In the genomic region with DNA sequence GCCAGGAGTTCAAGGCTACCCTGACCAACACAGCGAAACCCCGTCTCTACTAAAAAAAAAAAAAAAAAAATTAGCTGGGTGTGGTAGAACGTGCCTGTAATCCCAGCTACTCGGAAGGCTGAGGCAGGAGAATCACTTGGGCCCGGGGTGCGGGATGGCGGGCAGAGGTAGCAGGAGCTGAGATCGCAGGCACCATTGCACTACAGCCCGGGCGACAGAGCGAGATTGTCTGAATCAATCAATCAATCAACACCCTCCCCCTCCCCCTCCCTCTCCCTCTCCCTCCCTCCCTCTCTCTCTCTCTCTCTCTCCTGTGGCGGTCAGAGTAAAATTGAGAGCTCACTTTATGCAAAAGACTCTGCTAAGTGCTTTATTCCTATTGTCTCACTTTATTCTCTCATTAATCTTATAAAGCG, we compare ENCODE assay signal across 8 cellular contexts. TPM values are rescaled to one million over a fixed set of nuclear protein-coding genes. Genes with fewer than 3 reads are reported as not detected.
DNase-seq lines count a peak whose midpoint lies in the region; ATAC-seq and TF ChIP-seq lines count a peak whose summit lies in the region.

No MANE protein-coding gene starts in this region.

- H3K9me3 ChIP-seq in adipocyte (ENCODE audit: control insufficient read depth, low read length) (no peaks in the 10 kb centered on the region), liver (ENCODE audit: control insufficient read depth in 4 of 4, low read length in 3 of 4) (no peaks in the 10 kb centered on the region), tibial nerve (no peaks in the 10 kb centered on the region)

- peak overlapping the region; percentile 96 for H3K4me3 Mint-ChIP-seq in activated T-cell treated with anti-CD3 and anti-CD28 coated beads, Interleukin-2, amount 50 U/mL, for 4 hours

- DNase-seq in activated T-cell treated with anti-CD3 and anti-CD28 coated beads, Interleukin-2, amount 50 U/mL, for 4 hours, result no peak
- DNase-seq in activated T-cell treated with anti-CD3 and anti-CD28 coated beads for 4 hours, result no peak
- DNase-seq in adipocyte (ENCODE audit: low read depth), result peak; percentile 29
- DNase-seq in tibial nerve (ENCODE audit: low spot score in 2 of 2), result no peak
- DNase-seq in NCI-H748 treated with DMSO at 0.1 percent for 48 hours (lab: John Stamatoyannopoulos, UW), result no peak
- no peak for DNase-seq in DMS153 (lab: John Stamatoyannopoulos, UW)

- H3K27ac ChIP-seq in liver (ENCODE audit: low read depth in 1 of 2, low read length in 2 of 2) (no peak overlapping the region), tibial nerve (peak overlapping the region in 2 of 4 donors; percentile 82 to 93)

- no peaks in the 10 kb centered on the region for H3K36me3 ChIP-seq in adipocyte (ENCODE audit: control insufficient read depth, insufficient read depth, low read length, severe bottlenecking)
- H3K36me3 ChIP-seq in liver (ENCODE audit: control insufficient read depth in 4 of 4, insufficient read depth in 3 of 4, low read depth in 1 of 4, low read length in 3 of 4), result no peaks in the 10 kb centered on the region
- no peaks in the 10 kb centered on the region for H3K36me3 ChIP-seq in tibial nerve

- no peak for TF ChIP-seq RAD21 in liver (IDR thresholded peaks at IDR 0.05)

- no peaks in the 10 kb centered on the region for H3K9me3 Mint-ChIP-seq in activated T-cell treated with anti-CD3 and anti-CD28 coated beads, Interleukin-2, amount 50 U/mL, for 4 hours

- H3K27me3 Mint-ChIP-seq in activated T-cell treated with anti-CD3 and anti-CD28 coated beads, Interleukin-2, amount 50 U/mL, for 4 hours (ENCODE audit: low read depth), result peaks cover 3% of the 10 kb centered on the region

- peaks cover 18% of the 10 kb centered on the region for H3K4me1 Mint-ChIP-seq in activated T-cell treated with anti-CD3 and anti-CD28 coated beads, Interleukin-2, amount 50 U/mL, for 4 hours (ENCODE audit: low read depth)

- no peak for TF ChIP-seq POLR2A in tibial nerve (IDR thresholded peaks at IDR 0.05)

- TF ChIP-seq CTCF in liver (IDR thresholded peaks at IDR 0.05; ENCODE audit: low read depth, low read length, missing input control), result no peak
- no peak for TF ChIP-seq CTCF in tibial nerve (IDR thresholded peaks at IDR 0.05)

- ATAC-seq in activated T-cell treated with anti-CD3 and anti-CD28 coated beads, Interleukin-2, amount 50 U/mL, for 4 hours, result no peak
- ATAC-seq in HG03342 (IDR thresholded peaks at IDR 0.05; ENCODE audit: unreplicated experiment), result no peak

- peaks cover 10% of the 10 kb centered on the region for H3K27me3 ChIP-seq in adipocyte (replicated peaks; ENCODE audit: control insufficient read depth, insufficient read depth, low read length)
- no peaks in the 10 kb centered on the region for H3K27me3 ChIP-seq in liver (ENCODE audit: control insufficient read depth in 4 of 4, insufficient read depth in 4 of 4, low read length in 3 of 4)
- H3K27me3 ChIP-seq in tibial nerve, result no peaks in the 10 kb centered on the region

- TF ChIP-seq EP300 in tibial nerve (IDR thresholded peaks at IDR 0.05), result no peak

- H3K4me1 ChIP-seq in adipocyte (ENCODE audit: control insufficient read depth, insufficient read depth, low read length) (peaks cover 10% of the 10 kb centered on the region), liver (ENCODE audit: control insufficient read depth in 4 of 4, insufficient read depth in 4 of 4, low read length in 3 of 4) (peaks cover 3 to 9% (median 8%) of the 10 kb centered on the region in 4 donors), tibial nerve (peaks cover 0 to 22% (median 6%) of the 10 kb centered on the region in 4 donors)

- 36% methylated on average over 13 of the region's 13 CpGs for WGBS in liver
- 22 to 31% methylated on average over 13 of the region's 13 CpGs for WGBS in tibial nerve, 2 donors

- H3K9ac ChIP-seq in adipocyte (ENCODE audit: low read length), result peak overlapping the region; percentile 88
- H3K9ac ChIP-seq in liver (ENCODE audit: low read depth in 1 of 2, low read length in 2 of 2), result no peak overlapping the region

- H3K4me3 ChIP-seq in adipocyte (ENCODE audit: low read length), result peak overlapping the region; percentile 93
- H3K4me3 ChIP-seq in liver (ENCODE audit: low read depth in 1 of 3, low read length in 3 of 3), result peak overlapping the region; percentile 49 to 92 (median 86)
- H3K4me3 ChIP-seq in tibial nerve, result peak overlapping the region; percentile 85 to 97 (median 95)

- peaks cover 2% of the 10 kb centered on the region for H3K36me3 Mint-ChIP-seq in activated T-cell treated with anti-CD3 and anti-CD28 coated beads, Interleukin-2, amount 50 U/mL, for 4 hours (ENCODE audit: insufficient read depth)

TF ChIP-seq in liver, 16 proteins besides CTCF, POLR2A, EP300 and RAD21:
- no peak for TF ChIP-seq HNF4A (conservative IDR thresholded peaks at IDR 0.05)
- TF ChIP-seq, protein P1, sequence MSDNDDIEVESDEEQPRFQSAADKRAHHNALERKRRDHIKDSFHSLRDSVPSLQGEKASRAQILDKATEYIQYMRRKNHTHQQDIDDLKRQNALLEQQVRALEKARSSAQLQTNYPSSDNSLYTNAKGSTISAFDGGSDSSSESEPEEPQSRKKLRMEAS (IDR thresholded peaks at IDR 0.05), result no peak
- TF ChIP-seq TAF1 (conservative IDR thresholded peaks at IDR 0.05), result no peak
- no peak for TF ChIP-seq FOXA2 (IDR thresholded peaks at IDR 0.05)

RNA-seq across cellular contexts. Expression of gene HSDL1, which starts 1.2 kb away (rescaled TPM):
- total RNA-seq in activated T-cell treated with anti-CD3 and anti-CD28 coated beads, Interleukin-2, amount 50 U/mL, for 4 hours, result 10 to 100 TPM; 13.7 to 15.6 (median 14.4) TPM
- total RNA-seq in liver, result 1 to 10 TPM; 6.8 to 9.6 TPM
- polyA plus RNA-seq in liver, result 1 to 10 TPM; 3.0 to 3.8 TPM
- 10 to 100 TPM; 11.1 to 39.8 (median 20.6) TPM for total RNA-seq in tibial nerve

RNA-seq across cellular contexts. Expression of gene DNAAF1, which starts 1.3 kb away (rescaled TPM):
- not detected for total RNA-seq in activated T-cell treated with anti-CD3 and anti-CD28 coated beads, Interleukin-2, amount 50 U/mL, for 4 hours
- total RNA-seq in liver (under 1 TPM; under 0.01 to 0.08 TPM), tibial nerve (1 to 10 TPM in 1 of 4 donors, under 1 TPM in 2, not detected in 1; 0.20 to 1.1 (median 0.90) TPM)
- under 1 TPM in 1 of 2 donors, not detected in 1; 0.06 TPM for polyA plus RNA-seq in liver

RNA-seq across cellular contexts. Expression of gene MBTPS1, which starts 27.1 kb away (rescaled TPM):
- total RNA-seq in activated T-cell treated with anti-CD3 and anti-CD28 coated beads, Interleukin-2, amount 50 U/mL, for 4 hours, result 10 to 100 TPM; 44.9 to 52.8 (median 49.2) TPM
- 10 to 100 TPM; 32.6 to 65.0 TPM for total RNA-seq in liver
- polyA plus RNA-seq in liver, result 10 to 100 TPM; 21.1 to 29.0 TPM
- 100 to 1,000 TPM in 3 of 4 donors, 10 to 100 TPM in 1; 98.4 to 149 (median 121) TPM for total RNA-seq in tibial nerve

RNA-seq across cellular contexts. Expression of gene TAF1C, which starts 43.1 kb away (rescaled TPM):
- 10 to 100 TPM; 71.6 to 78.6 (median 74.4) TPM for total RNA-seq in activated T-cell treated with anti-CD3 and anti-CD28 coated beads, Interleukin-2, amount 50 U/mL, for 4 hours
- total RNA-seq in liver (10 to 100 TPM; 10.4 to 34.5 TPM), tibial nerve (100 to 1,000 TPM in 1 of 4 donors, 10 to 100 TPM in 3; 50.7 to 109 (median 73.9) TPM)
- polyA plus RNA-seq in liver, result 10 to 100 TPM; 10.2 to 12.1 TPM

RNA-seq across cellular contexts. Expression of gene ADAD2, which starts 47.2 kb away (rescaled TPM):
- under 1 TPM in 2 of 3 donors, not detected in 1; 0.10 to 0.11 TPM for total RNA-seq in activated T-cell treated with anti-CD3 and anti-CD28 coated beads, Interleukin-2, amount 50 U/mL, for 4 hours
- under 1 TPM in 1 of 2 donors, not detected in 1; 0.33 TPM for total RNA-seq in liver
- polyA plus RNA-seq in liver, result under 1 TPM; 0.14 to 0.44 TPM
- total RNA-seq in tibial nerve, result 1 to 10 TPM in 1 of 4 donors, not detected in 3; 1.2 TPM
